Comparison of ENCODE assay signal across 28 cellular contexts in the genomic region with DNA sequence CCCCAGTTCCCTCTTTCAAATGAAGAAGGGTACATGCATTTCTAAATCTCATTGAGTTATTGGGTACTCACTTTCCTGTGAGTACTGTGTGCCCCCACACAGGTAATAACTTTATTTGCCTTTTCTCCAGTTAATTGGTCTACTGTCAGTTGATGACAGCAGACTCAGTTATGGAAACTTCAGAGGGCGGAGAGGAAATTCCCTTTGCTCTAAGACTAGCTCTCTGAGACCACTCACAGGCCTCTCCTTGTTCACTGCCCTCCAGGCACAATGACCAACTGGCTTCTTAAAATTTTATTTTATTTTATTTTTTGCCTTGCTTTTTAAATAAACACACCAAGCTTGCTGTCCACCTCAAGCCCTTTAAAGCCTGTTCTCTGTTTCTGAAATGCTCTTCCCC.
"Had no signal": no experiment of that assay in that cellular context is flagged by ENCODE, and none has a peak within 500 bp of the region (broad histone marks: within the 10 kb centered on the region; RNA-seq: fewer than 3 reads in every experiment).

No MANE protein-coding gene starts in this region.

- ATAC-seq: activated naive CD4-positive, alpha-beta T cell treated with anti-CD3 and anti-CD28 coated beads, Interleukin-2, amount 50 U/mL, for 72 hours; activated T-cell treated with anti-CD3 and anti-CD28 coated beads, Interleukin-2, amount 50 U/mL, for 72 hours; K562; Panc1; SK-N-SH treated with all-trans-retinoic acid at 6 μM for 48 hours had no signal

- H3K27ac Mint-ChIP-seq: activated B cell treated with CpG ODN at 0.5 μM for 24 hours had no signal

- DNase-seq: activated B cell treated with CpG ODN at 0.5 μM for 24 hours; activated CD4-positive, alpha-beta T cell treated with anti-CD3 and anti-CD28 coated beads for 1 hour; activated CD4-positive, alpha-beta T cell treated with anti-CD3 and anti-CD28 coated beads, Interleukin-2, amount 50 U/mL, for 4 hours; activated CD8-positive, alpha-beta memory T cell treated with anti-CD3 and anti-CD28 coated beads for 24 hours; activated effector memory CD4-positive, alpha-beta T cell treated with anti-CD3 and anti-CD28 coated beads, Interleukin-2, amount 50 U/mL, for 16 hours; activated naive CD4-positive, alpha-beta T cell treated with Interleukin-2 at 50 U/mL for 16 hours; activated T-cell treated with anti-CD3 and anti-CD28 coated beads, Interleukin-2, amount 50 U/mL, for 72 hours; adrenal gland; anterior cingulate cortex; Karpas-422; MM.1S; NCI-H1105; NCI-H1436; NCI-H1694 treated with DMSO at 0.1 percent for 48 hours; NCI-H2029 treated with DMSO at 0.1 percent for 48 hours; NCI-H510A treated with DMSO at 0.1 percent for 48 hours; NCI-H69; NK-92 treated with Interleukin-12 subunit alpha and Interleukin-12 subunit beta, amount 100 ng/mL, for 24 hours; OCI-M1; Right ventricle myocardium superior; SW 1271; T1000 had no signal

- H3K9me3 ChIP-seq: adrenal gland, SJSA1 had no signal

- H3K4me3 Mint-ChIP-seq: activated B cell treated with CpG ODN at 0.5 μM for 24 hours had no signal

- H3K4me3 ChIP-seq: adrenal gland, K562, SJSA1 had no signal

- H3K4me1 ChIP-seq: SJSA1 had no signal

- H3K27ac ChIP-seq: adrenal gland, RWPE1, SJSA1 had no signal

- H3K9me3 Mint-ChIP-seq: activated B cell treated with CpG ODN at 0.5 μM for 24 hours had no signal

- H3K36me3 ChIP-seq: adrenal gland, SJSA1 had no signal

- H3K27me3 Mint-ChIP-seq: activated B cell treated with CpG ODN at 0.5 μM for 24 hours had no signal

- H3K27me3 ChIP-seq: adrenal gland, SJSA1 had no signal
